ENCODE assay signal across 25 cellular contexts in genomic region chr11:96276836-96277235, GRCh38.
"Had no signal": no experiment of that assay in that cellular context is flagged by ENCODE, and none has a peak within 500 bp of the region (broad histone marks: within the 10 kb centered on the region; RNA-seq: fewer than 3 reads in every experiment).

No MANE protein-coding gene starts in this region.

- H3K9me3 Mint-ChIP-seq: activated T-helper 1 cell treated with anti-CD3 and anti-CD28 coated beads, Interleukin-12 subunit alpha, Interleukin-12 subunit beta, Interleukin-2, Interleukin-4 antibody, amounts not matched to agents 30 ng/mL and 10 ng/mL and 1 ng/mL, durations not matched to agents 14 hours and 24 hours and 36 hours; endodermal cell had no signal

- H3K36me3 ChIP-seq: tibial nerve had no signal

- H3K9me3 ChIP-seq: body of pancreas, psoas muscle, tibial nerve had no signal

- H3K27me3 ChIP-seq: body of pancreas, foreskin keratinocyte, tibial nerve had no signal

- H3K4me1 ChIP-seq: psoas muscle had no signal

- H3K27ac Mint-ChIP-seq: activated CD4-positive, alpha-beta T cell treated with anti-CD3 and anti-CD28 coated beads, Interleukin-2, amount 10 ng/mL, durations not matched to agents 7 days and 5 days; activated CD8-positive, alpha-beta T cell treated with anti-CD3 and anti-CD28 coated beads, Interleukin-2, amount 10 ng/mL, durations not matched to agents 7 days and 5 days; activated naive CD8-positive, alpha-beta T cell; activated T-helper 1 cell treated with anti-CD3 and anti-CD28 coated beads, Interleukin-12 subunit alpha, Interleukin-12 subunit beta, Interleukin-2, Interleukin-4 antibody, amounts not matched to agents 30 ng/mL and 10 ng/mL and 1 ng/mL, durations not matched to agents 14 hours and 24 hours and 36 hours; endodermal cell; stimulated activated naive CD8-positive, alpha-beta T cell treated with anti-CD3 and anti-CD28 coated beads, Interleukin-15, Interleukin-2, amounts not matched to agents 100 ng/mL and 50 ng/mL, for 24 hours had no signal

- ATAC-seq: activated CD4-positive, CD25-positive, alpha-beta regulatory T cell treated with anti-CD3 and anti-CD28 coated beads, Interleukin-2, amount 50 U/mL, for 24 hours; activated CD8-positive, alpha-beta T cell treated with anti-CD3 and anti-CD28 coated beads, Interleukin-2, amount 10 ng/mL, durations not matched to agents 7 days and 5 days; body of pancreas; foreskin keratinocyte; left lobe of liver; psoas muscle; right cardiac atrium had no signal

- FAIRE-seq: colon, keratinocyte had no signal

- DNase-seq: activated CD4-positive, alpha-beta T cell treated with anti-CD3 and anti-CD28 coated beads, Interleukin-2, amount 10 ng/mL, durations not matched to agents 7 days and 5 days; activated CD8-positive, alpha-beta T cell treated with anti-CD3 and anti-CD28 coated beads, Interleukin-2, amount 10 ng/mL, durations not matched to agents 7 days and 5 days; activated gamma-delta T cell treated with Interleukin-2 at 50 U/mL for 16 hours; amniotic stem cell; body of pancreas; caudate nucleus; endodermal cell; foreskin keratinocyte; midbrain; psoas muscle; right cardiac atrium; stimulated activated CD4-positive, alpha-beta T cell treated with anti-CD3 and anti-CD28 coated beads, Interleukin-15, amount 100 ng/mL, for 24 hours; stimulated activated CD4-positive, alpha-beta T cell treated with anti-CD3 and anti-CD28 coated beads, Interleukin-2, amount 100 ng/mL, for 48 hours; T-helper 1 cell; T1000 had no signal

- H3K4me3 Mint-ChIP-seq: activated CD4-positive, alpha-beta T cell treated with anti-CD3 and anti-CD28 coated beads, Interleukin-2, amount 10 ng/mL, durations not matched to agents 7 days and 5 days; activated CD8-positive, alpha-beta T cell treated with anti-CD3 and anti-CD28 coated beads, Interleukin-2, amount 10 ng/mL, durations not matched to agents 7 days and 5 days; activated naive CD8-positive, alpha-beta T cell; activated T-helper 1 cell treated with anti-CD3 and anti-CD28 coated beads, Interleukin-12 subunit alpha, Interleukin-12 subunit beta, Interleukin-2, Interleukin-4 antibody, amounts not matched to agents 30 ng/mL and 10 ng/mL and 1 ng/mL, durations not matched to agents 14 hours and 24 hours and 36 hours; endodermal cell; neural crest cell; stimulated activated naive CD8-positive, alpha-beta T cell treated with anti-CD3 and anti-CD28 coated beads, Interleukin-15, Interleukin-2, amounts not matched to agents 100 ng/mL and 50 ng/mL, for 24 hours had no signal

- H3K4me3 ChIP-seq: body of pancreas, lung, psoas muscle, tibial nerve had no signal

- H3K27ac ChIP-seq: psoas muscle, tibial nerve had no signal

- H3K27me3 Mint-ChIP-seq: activated CD4-positive, alpha-beta T cell treated with anti-CD3 and anti-CD28 coated beads, Interleukin-2, amount 10 ng/mL, durations not matched to agents 7 days and 5 days; activated naive CD8-positive, alpha-beta T cell; stimulated activated naive CD8-positive, alpha-beta T cell treated with anti-CD3 and anti-CD28 coated beads, Interleukin-15, Interleukin-2, amounts not matched to agents 100 ng/mL and 50 ng/mL, for 24 hours had no signal
